Comparison of ENCODE assay signal across 19 cellular contexts in the genomic region with DNA sequence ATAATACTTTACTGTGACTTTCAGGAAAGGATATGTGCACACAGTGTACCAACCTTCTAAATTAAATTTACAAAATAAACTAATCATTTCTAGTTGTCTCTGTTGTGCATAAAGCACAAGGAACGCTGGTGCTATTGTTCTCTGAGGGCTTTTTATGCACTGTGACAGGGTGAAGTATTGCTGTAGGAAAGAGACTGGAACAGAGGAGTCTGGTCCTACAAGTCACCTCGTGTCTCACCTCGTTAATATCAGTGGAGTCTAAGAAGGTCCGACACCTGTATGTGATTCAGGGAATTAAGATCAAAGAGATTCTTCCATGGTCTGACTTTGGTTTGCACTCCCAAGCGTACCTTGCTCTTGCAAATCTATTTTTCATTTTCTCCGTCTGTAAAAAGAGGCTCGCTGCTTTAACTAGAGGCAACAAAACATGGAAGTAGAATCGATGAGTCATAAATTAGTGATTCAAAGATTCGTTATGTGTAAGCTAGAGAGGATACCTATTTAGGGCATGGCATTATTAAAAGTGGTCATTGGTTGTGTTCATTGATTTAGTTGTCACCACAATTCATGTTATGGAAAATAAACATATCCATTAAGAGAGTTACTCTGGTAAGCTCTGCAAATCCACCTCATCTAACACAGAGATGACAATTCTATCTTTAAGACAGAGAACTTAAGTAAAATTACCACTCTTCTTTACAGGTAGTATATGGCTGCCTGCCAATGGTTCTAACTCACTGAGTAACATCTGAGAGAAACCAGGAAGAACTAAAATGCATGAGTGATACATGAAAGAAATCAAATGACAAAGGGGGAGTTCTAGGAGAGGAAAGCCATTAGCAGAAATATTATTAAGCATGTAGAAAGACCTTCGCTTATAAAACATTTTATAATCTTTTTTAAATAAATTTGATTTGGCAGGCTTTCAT.
DNase-seq lines count a peak whose midpoint lies in the region; ATAC-seq, FAIRE-seq and TF ChIP-seq lines count a peak whose summit lies in the region.
"Had no signal": no experiment of that assay in that cellular context is flagged by ENCODE, and none has a peak within 500 bp of the region (broad histone marks: within the 10 kb centered on the region; RNA-seq: fewer than 3 reads in every experiment).

No MANE protein-coding gene starts in this region.

- H4K12ac ChIP-seq in trophoblast cell (ENCODE audit: low read depth, low read length), result no peak overlapping the region

- TF ChIP-seq POLR2A in sigmoid colon (IDR thresholded peaks at IDR 0.05), result no peak

- TF ChIP-seq CTCF in GM23338 (conservative IDR thresholded peaks at IDR 0.05; ENCODE audit: low read depth in 2 of 2), result no peak
- no peak for TF ChIP-seq CTCF in astrocyte (IDR thresholded peaks at IDR 0.05; ENCODE audit: insufficient read depth, low read depth, low read length)
- TF ChIP-seq CTCF in mesothelial cell of epicardium (IDR thresholded peaks at IDR 0.05; ENCODE audit: unreplicated experiment), result no peak
- TF ChIP-seq CTCF in sigmoid colon (IDR thresholded peaks at IDR 0.05), result no peak

- FAIRE-seq in astrocyte (lab: Jason Lieb, UNC), result no peak
- FAIRE-seq: G401.6, urothelium cell line had no signal

- peaks cover 3% of the 10 kb centered on the region; the same call in 2 of the 3 replicates for H3K36me3 Mint-ChIP-seq in GM23338 (ENCODE audit: low read depth)
- H3K36me3 Mint-ChIP-seq in astrocyte (ENCODE audit: low read depth, unreplicated experiment), result no peaks in the 10 kb centered on the region
- H3K36me3 Mint-ChIP-seq in mesothelial cell of epicardium, result no peaks in the 10 kb centered on the region

- no peaks in the 10 kb centered on the region for H3K27me3 ChIP-seq in GM23338 (ENCODE audit: insufficient read depth)
- H3K27me3 ChIP-seq in astrocyte (ENCODE audit: insufficient read depth, low read length), result no peaks in the 10 kb centered on the region
- H3K27me3 ChIP-seq in trophoblast cell (ENCODE audit: insufficient read depth, low read length), result no peaks in the 10 kb centered on the region
- no peaks in the 10 kb centered on the region for H3K27me3 ChIP-seq in sigmoid colon

- intact Hi-C loops in sigmoid colon (cut with DNase I), result no loop called here

- no peaks in the 10 kb centered on the region for H3K36me3 ChIP-seq in GM23338 (ENCODE audit: insufficient read depth)
- no peaks in the 10 kb centered on the region for H3K36me3 ChIP-seq in astrocyte (ENCODE audit: insufficient read depth, low read length)
- no peaks in the 10 kb centered on the region for H3K36me3 ChIP-seq in trophoblast cell (ENCODE audit: control insufficient read depth in 1 of 2, insufficient read depth in 2 of 2, low read length in 2 of 2)
- H3K36me3 ChIP-seq in sigmoid colon, result no peaks in the 10 kb centered on the region

- H3F3A ChIP-seq in GM23338 (replicated peaks; ENCODE audit: low read depth), result no peaks in the 10 kb centered on the region

- H3K23ac ChIP-seq in trophoblast cell (ENCODE audit: low read length), result no peak overlapping the region

- H3K4me1 Mint-ChIP-seq in GM23338 (peaks cover 3% of the 10 kb centered on the region; the same call in 1 of the 3 replicates), astrocyte (ENCODE audit: low read depth, unreplicated experiment) (no peaks in the 10 kb centered on the region), mesothelial cell of epicardium (peaks cover 27% of the 10 kb centered on the region)
- H3K4me1 Mint-ChIP-seq: activated B cell treated with CpG ODN at 0.5 μM for 24 hours; activated CD4-positive, alpha-beta memory T cell treated with anti-CD3 and anti-CD28 coated beads, Interleukin-2, amount 10 ng/mL, durations not matched to agents 7 days and 5 days had no signal

- H3K9ac ChIP-seq in astrocyte (ENCODE audit: low read length) (no peak overlapping the region), trophoblast cell (ENCODE audit: low read length) (no peak overlapping the region)

- H2AK5ac ChIP-seq in trophoblast cell (ENCODE audit: low read length), result no peak overlapping the region

- H3K79me1 ChIP-seq in trophoblast cell (ENCODE audit: low read length), result no peaks in the 10 kb centered on the region

- H2AFZ ChIP-seq in GM23338 (peak overlapping the region; percentile 45; the same call in 1 of the 2 replicates), astrocyte (ENCODE audit: low read depth, low read length) (peak overlapping the region; percentile 53), trophoblast cell (ENCODE audit: insufficient read depth, low read length, poor library complexity) (no peak overlapping the region)

- H3K4me1 ChIP-seq in GM23338 (ENCODE audit: insufficient read depth), result no peaks in the 10 kb centered on the region
- H3K4me1 ChIP-seq in astrocyte (ENCODE audit: insufficient read depth, low read length), result no peaks in the 10 kb centered on the region
- no peaks in the 10 kb centered on the region for H3K4me1 ChIP-seq in trophoblast cell (ENCODE audit: control insufficient read depth in 1 of 2, insufficient read depth in 2 of 2, low read length in 2 of 2)
- H3K4me1 ChIP-seq in sigmoid colon, result no peaks in the 10 kb centered on the region

- H3K79me2 ChIP-seq in GM23338 (replicated peaks; ENCODE audit: insufficient read depth) (no peaks in the 10 kb centered on the region), astrocyte (ENCODE audit: insufficient read depth, low read length) (no peaks in the 10 kb centered on the region), trophoblast cell (ENCODE audit: control insufficient read depth, insufficient read depth, low read length, poor library complexity) (no peaks in the 10 kb centered on the region)

- no peak overlapping the region for H2BK12ac ChIP-seq in trophoblast cell (ENCODE audit: low read length)

- TF ChIP-seq EP300 in sigmoid colon (IDR thresholded peaks at IDR 0.05), result no peak

- H3K27ac ChIP-seq in GM23338 (ENCODE audit: low read depth), result no peak overlapping the region
- no peak overlapping the region for H3K27ac ChIP-seq in astrocyte (ENCODE audit: low read depth, low read length)
- no peak overlapping the region for H3K27ac ChIP-seq in trophoblast cell (ENCODE audit: low read depth, low read length)
- no peak overlapping the region for H3K27ac ChIP-seq in sigmoid colon

- ATAC-seq in GM23338, result no peak
- ATAC-seq in HG02870 (IDR thresholded peaks at IDR 0.05; ENCODE audit: unreplicated experiment), result no peak
- ATAC-seq: mucosa of descending colon had no signal

- no peaks in the 10 kb centered on the region for H3K9me2 ChIP-seq in GM23338 (ENCODE audit: insufficient read depth)

- no peaks in the 10 kb centered on the region for H4K20me1 ChIP-seq in GM23338 (replicated peaks; ENCODE audit: insufficient read depth)
- H4K20me1 ChIP-seq in astrocyte (ENCODE audit: insufficient read depth, low read length), result no peaks in the 10 kb centered on the region

- no peak overlapping the region for H3K18ac ChIP-seq in trophoblast cell (ENCODE audit: low read length)

- H3K9me3 ChIP-seq in astrocyte (ENCODE audit: insufficient read depth, low read depth, low read length), result no peaks in the 10 kb centered on the region
- H3K9me3 ChIP-seq in trophoblast cell (ENCODE audit: insufficient read depth, low read depth, low read length), result no peaks in the 10 kb centered on the region
- H3K9me3 ChIP-seq in sigmoid colon, result no peaks in the 10 kb centered on the region
- H3K9me3 ChIP-seq: mucosa of descending colon had no signal

- H3K14ac ChIP-seq in trophoblast cell (ENCODE audit: low read length), result no peak overlapping the region

- H2BK5ac ChIP-seq in trophoblast cell (ENCODE audit: low read depth, low read length, poor library complexity), result no peak overlapping the region

- no peak overlapping the region for H2BK120ac ChIP-seq in trophoblast cell (ENCODE audit: insufficient read depth, low read length, poor library complexity)

- WGBS in trophoblast cell (ENCODE audit: extremely low coverage, insufficient coverage, insufficient read length), result no CpG with 5 or more reads among the region's 10 CpGs
- WGBS in sigmoid colon, 2 donors, result 73 to 85% methylated on average over 10 of the region's 10 CpGs

- DNase-seq in GM23338 (ENCODE audit: low spot score), result no peak
- DNase-seq in NCI-H69 (lab: John Stamatoyannopoulos, UW), result peak; percentile 36
- DNase-seq in astrocyte (ENCODE audit: low read depth), result no peak
- DNase-seq in mesothelial cell of epicardium (ENCODE audit: low spot score in 2 of 2, unreplicated experiment in 2 of 2), result no peak
- DNase-seq in trophoblast cell, result no peak
- no peak for DNase-seq in sigmoid colon
- DNase-seq: activated B cell treated with CpG ODN at 0.5 μM for 24 hours; activated CD4-positive, alpha-beta memory T cell treated with anti-CD3 and anti-CD28 coated beads, Interleukin-2, amount 10 ng/mL, durations not matched to agents 7 days and 5 days; activated effector memory CD4-positive, alpha-beta T cell treated with Interleukin-2 at 50 U/mL for 16 hours; DMS 273 treated with DMSO at 0.1 percent for 48 hours; H9; mucosa of descending colon; NCI-H1092 treated with DMSO at 0.1 percent for 48 hours; NCI-H1930; NCI-H345; substantia nigra had no signal

- H3K27me3 Mint-ChIP-seq in GM23338 (ENCODE audit: insufficient read depth, low read depth, poor library complexity) (no peaks in the 10 kb centered on the region), astrocyte (ENCODE audit: low read depth, unreplicated experiment) (no peaks in the 10 kb centered on the region), mesothelial cell of epicardium (ENCODE audit: low read depth) (no peaks in the 10 kb centered on the region)
- H3K27me3 Mint-ChIP-seq: activated B cell treated with CpG ODN at 0.5 μM for 24 hours; activated CD4-positive, alpha-beta memory T cell treated with anti-CD3 and anti-CD28 coated beads, Interleukin-2, amount 10 ng/mL, durations not matched to agents 7 days and 5 days had no signal

- H3K4me2 ChIP-seq in GM23338 (no peak overlapping the region), astrocyte (ENCODE audit: low read length) (no peak overlapping the region), trophoblast cell (ENCODE audit: low read length) (no peak overlapping the region)

- H3K4me3 ChIP-seq in GM23338, result no peak overlapping the region
- H3K4me3 ChIP-seq in astrocyte (ENCODE audit: insufficient read depth, low read depth, low read length), result no peak overlapping the region
- no peak overlapping the region for H3K4me3 ChIP-seq in trophoblast cell (ENCODE audit: low read depth, low read length)
- H3K4me3 ChIP-seq in sigmoid colon, result no peak overlapping the region
- H3K4me3 ChIP-seq: mucosa of descending colon had no signal

- H3K27ac Mint-ChIP-seq in GM23338, result 0 out of 2 replicates have a peak overlapping the region, but pooled peaks have one; percentile 28
- no peak overlapping the region for H3K27ac Mint-ChIP-seq in astrocyte (ENCODE audit: unreplicated experiment)
- H3K27ac Mint-ChIP-seq in mesothelial cell of epicardium, result peak overlapping the region; percentile 64
- H3K27ac Mint-ChIP-seq: activated B cell treated with CpG ODN at 0.5 μM for 24 hours; activated CD4-positive, alpha-beta memory T cell treated with anti-CD3 and anti-CD28 coated beads, Interleukin-2, amount 10 ng/mL, durations not matched to agents 7 days and 5 days; H9 had no signal

- peaks cover 4% of the 10 kb centered on the region; the same call in 2 of the 3 replicates for H3K9me3 Mint-ChIP-seq in GM23338
- no peaks in the 10 kb centered on the region for H3K9me3 Mint-ChIP-seq in astrocyte (ENCODE audit: unreplicated experiment)
- H3K9me3 Mint-ChIP-seq in mesothelial cell of epicardium, result peaks cover 7% of the 10 kb centered on the region
- H3K9me3 Mint-ChIP-seq: H9 had no signal

- H4K8ac ChIP-seq in trophoblast cell (ENCODE audit: low read depth, low read length), result no peak overlapping the region

- H3K4ac ChIP-seq in trophoblast cell (ENCODE audit: low read depth, low read length), result no peak overlapping the region

- H3K4me3 Mint-ChIP-seq in GM23338 (no peak overlapping the region), astrocyte (ENCODE audit: unreplicated experiment) (no peak overlapping the region), mesothelial cell of epicardium (no peak overlapping the region)
- H3K4me3 Mint-ChIP-seq: activated B cell treated with CpG ODN at 0.5 μM for 24 hours; activated CD4-positive, alpha-beta memory T cell treated with anti-CD3 and anti-CD28 coated beads, Interleukin-2, amount 10 ng/mL, durations not matched to agents 7 days and 5 days; H9 had no signal

- no peak overlapping the region for H4K91ac ChIP-seq in trophoblast cell (ENCODE audit: low read depth, low read length)
